ENCODE assay signal across 26 cellular contexts in the genomic region with DNA sequence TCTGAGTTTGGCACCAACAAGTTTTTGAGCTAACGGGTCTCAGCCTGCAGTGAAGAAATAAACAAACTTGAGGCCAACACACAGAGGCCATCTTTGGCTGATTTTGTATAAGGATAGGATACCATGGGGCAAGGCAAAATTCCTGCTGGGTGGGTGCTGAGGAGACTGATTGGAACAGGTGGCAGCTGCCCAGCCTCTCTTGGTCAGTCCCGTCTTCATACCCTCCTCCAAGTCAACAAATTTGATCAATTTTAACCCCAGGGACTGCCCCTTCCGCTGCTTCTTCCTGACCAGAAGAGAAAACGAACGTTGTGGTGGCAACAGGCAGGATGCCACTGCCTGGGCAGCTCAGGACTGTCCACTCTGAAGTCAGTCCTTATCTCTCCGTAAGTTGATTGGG.
DNase-seq lines count a peak whose midpoint lies in the region; ATAC-seq, FAIRE-seq and TF ChIP-seq lines count a peak whose summit lies in the region.
"Had no signal": no experiment of that assay in that cellular context is flagged by ENCODE, and none has a peak within 500 bp of the region (broad histone marks: within the 10 kb centered on the region; RNA-seq: fewer than 3 reads in every experiment).

No MANE protein-coding gene starts in this region.

- H3F3A ChIP-seq in SK-N-SH (replicated peaks; ENCODE audit: insufficient read depth) = no peaks in the 10 kb centered on the region

- no peak for ATAC-seq in SK-N-SH treated with all-trans-retinoic acid at 6 μM for 48 hours
- ATAC-seq in gastrocnemius medialis = no peak
- ATAC-seq in pancreas = no peak
- no peak for ATAC-seq in HG02759 (IDR thresholded peaks at IDR 0.05; ENCODE audit: unreplicated experiment)
- ATAC-seq: CD8-positive, alpha-beta T cell had no signal

- CTCF ChIA-PET in SK-N-SH (lab: Yijun Ruan, JAX) = interaction anchor here (1.1 to 1.3 kb wide), 2 partner anchors 68 to 98 kb away, joined by 3 to 6 read pairs; no protein-coding TSS in a partner anchor

- H3K79me2 ChIP-seq in SK-N-SH (ENCODE audit: insufficient read depth) = no peaks in the 10 kb centered on the region

- no peak overlapping the region for H3K27ac ChIP-seq in SK-N-SH (ENCODE audit: low read depth in 2 of 2, low read length in 1 of 2)
- no peak overlapping the region for H3K27ac ChIP-seq in gastrocnemius medialis
- H3K27ac ChIP-seq in pancreas = no peak overlapping the region
- H3K27ac ChIP-seq: 22Rv1, GM23248 had no signal

- intact Hi-C loops in gastrocnemius medialis (cut with DNase I; ENCODE audit: low total_unique reads) = no loop called here
- intact Hi-C loops in pancreas (cut with DNase I) = no loop called here

- DNase-seq in SK-N-SH = no peak
- DNase-seq in RCC 7860 (ENCODE audit: low spot score) = peak; percentile 75
- DNase-seq in myocyte (ENCODE audit: low read depth) = peak; percentile 32
- DNase-seq in gastrocnemius medialis = no peak
- no peak for DNase-seq in pancreas
- DNase-seq in activated CD4-positive, CD25-positive, alpha-beta regulatory T cell treated with anti-CD3 and anti-CD28 coated beads, Interleukin-2, amount 50 U/mL, for 72 hours = no peak
- DNase-seq: ACHN; C1 segment of cervical spinal cord; Calu3; CD8-positive, alpha-beta T cell; GDM1; GM23248; HCEC 1CT; KG1; NCI-H1417; NCI-H1694 treated with DMSO at 0.1 percent for 48 hours; NCI-H2081 treated with DMSO at 0.1 percent for 48 hours; NCI-H2171 treated with DMSO at 0.1 percent for 48 hours; NCI-H524 treated with DMSO at 0.1 percent for 48 hours; NCI-H82; SHP77 had no signal

- WGBS in SK-N-SH (ENCODE audit: low lambda C conversion rate) = 85% methylated on average over 6 of the region's 6 CpGs
- WGBS in pancreas, 2 donors = 71 to 85% methylated on average over 6 of the region's 6 CpGs

- no peak for FAIRE-seq in RCC 7860 (lab: Jason Lieb, UNC)
- no peak for FAIRE-seq in pancreas (lab: Jason Lieb, UNC)
- FAIRE-seq: GM18507, HTR-8/SVneo had no signal

- H3K4me3 ChIP-seq in SK-N-SH (ENCODE audit: low read depth in 2 of 2, low read length in 1 of 2) = no peak overlapping the region
- H3K4me3 ChIP-seq in gastrocnemius medialis = no peak overlapping the region
- H3K4me3 ChIP-seq in pancreas = no peak overlapping the region
- H3K4me3 ChIP-seq: GM23248 had no signal

- H3K9me3 ChIP-seq in SK-N-SH (no peaks in the 10 kb centered on the region), gastrocnemius medialis (no peaks in the 10 kb centered on the region), pancreas (no peaks in the 10 kb centered on the region)

- no peak overlapping the region for H3K4me2 ChIP-seq in SK-N-SH

- in situ Hi-C loops in gastrocnemius medialis (cut with MboI; ENCODE audit: low sequenced_read_pairs in 4 of 4) = no loop called here

- H3K27me3 ChIP-seq in SK-N-SH (ENCODE audit: insufficient read depth) (no peaks in the 10 kb centered on the region), gastrocnemius medialis (peaks cover 0 to 4% (median 0%) of the 10 kb centered on the region in 3 donors), pancreas (no peaks in the 10 kb centered on the region)

- TF ChIP-seq EP300 in SK-N-SH (IDR thresholded peaks at IDR 0.05; ENCODE audit: borderline replicate concordance in 1 of 2, low read depth in 1 of 2, low read length in 1 of 2) = no peak

- H3K4me1 ChIP-seq in SK-N-SH (ENCODE audit: control insufficient read depth in 1 of 2, insufficient read depth in 2 of 2, low read depth in 1 of 2, low read length in 1 of 2) (peaks cover 0 to 4% of the 10 kb centered on the region in 2 experiments; a peak in 1 of 4 replicates), gastrocnemius medialis (no peaks in the 10 kb centered on the region), pancreas (peaks cover 0 to 10% (median 7%) of the 10 kb centered on the region in 3 donors)

- TF ChIP-seq RAD21 in SK-N-SH (IDR thresholded peaks at IDR 0.05; ENCODE audit: low read length) = no peak

- H3K9ac ChIP-seq in SK-N-SH = no peak overlapping the region
- H3K9ac ChIP-seq: GM23248 had no signal

- H3K36me3 ChIP-seq in SK-N-SH (replicated peaks in 1 of 2; ENCODE audit: control insufficient read depth in 1 of 2, insufficient read depth in 2 of 2, low read length in 1 of 2) (no peaks in the 10 kb centered on the region), gastrocnemius medialis (no peaks in the 10 kb centered on the region), pancreas (no peaks in the 10 kb centered on the region)

- no peaks in the 10 kb centered on the region for H3K9me2 ChIP-seq in SK-N-SH

- no peak for TF ChIP-seq POLR2A in gastrocnemius medialis (IDR thresholded peaks at IDR 0.05)

- no peaks in the 10 kb centered on the region for H4K20me1 ChIP-seq in SK-N-SH (ENCODE audit: insufficient read depth)

- no peak for TF ChIP-seq CTCF in SK-N-SH (IDR thresholded peaks at IDR 0.05)
- TF ChIP-seq CTCF in gastrocnemius medialis (IDR thresholded peaks at IDR 0.05 in 4 of 5, conservative IDR thresholded peaks at IDR 0.05 in 1 of 5) = no peak
- TF ChIP-seq CTCF in pancreas (IDR thresholded peaks at IDR 0.05) = no peak

- POLR2A ChIA-PET in SK-N-SH (lab: Yijun Ruan, JAX) = no interaction called here

- 0 out of 2 replicates have a peak overlapping the region, but pooled peaks have one; percentile 43 for H2AFZ ChIP-seq in SK-N-SH (ENCODE audit: low read depth)
- H2AFZ ChIP-seq: GM23248 had no signal

TF ChIP-seq in SK-N-SH, 30 proteins besides CTCF, POLR2A, EP300 and RAD21 (continues in another document):
- no peak for TF ChIP-seq FOSL2 (IDR thresholded peaks at IDR 0.05; ENCODE audit: borderline replicate concordance, low read depth)
- TF ChIP-seq RFX5 (IDR thresholded peaks at IDR 0.05; ENCODE audit: low read length) = no peak
- TF ChIP-seq JUND (IDR thresholded peaks at IDR 0.05) = no peak
- TF ChIP-seq, protein P1, sequence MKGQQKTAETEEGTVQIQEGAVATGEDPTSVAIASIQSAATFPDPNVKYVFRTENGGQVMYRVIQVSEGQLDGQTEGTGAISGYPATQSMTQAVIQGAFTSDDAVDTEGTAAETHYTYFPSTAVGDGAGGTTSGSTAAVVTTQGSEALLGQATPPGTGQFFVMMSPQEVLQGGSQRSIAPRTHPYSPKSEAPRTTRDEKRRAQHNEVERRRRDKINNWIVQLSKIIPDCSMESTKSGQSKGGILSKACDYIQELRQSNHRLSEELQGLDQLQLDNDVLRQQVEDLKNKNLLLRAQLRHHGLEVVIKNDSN (IDR thresholded peaks at IDR 0.05; ENCODE audit: borderline replicate concordance, low read depth) = no peak
- TF ChIP-seq, protein P2, sequence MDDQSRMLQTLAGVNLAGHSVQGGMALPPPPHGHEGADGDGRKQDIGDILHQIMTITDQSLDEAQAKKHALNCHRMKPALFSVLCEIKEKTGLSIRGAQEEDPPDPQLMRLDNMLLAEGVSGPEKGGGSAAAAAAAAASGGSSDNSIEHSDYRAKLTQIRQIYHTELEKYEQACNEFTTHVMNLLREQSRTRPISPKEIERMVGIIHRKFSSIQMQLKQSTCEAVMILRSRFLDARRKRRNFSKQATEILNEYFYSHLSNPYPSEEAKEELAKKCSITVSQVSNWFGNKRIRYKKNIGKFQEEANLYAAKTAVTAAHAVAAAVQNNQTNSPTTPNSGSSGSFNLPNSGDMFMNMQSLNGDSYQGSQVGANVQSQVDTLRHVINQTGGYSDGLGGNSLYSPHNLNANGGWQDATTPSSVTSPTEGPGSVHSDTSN (IDR thresholded peaks at IDR 0.05) = no peak
- TF ChIP-seq TEAD4 (IDR thresholded peaks at IDR 0.05; ENCODE audit: borderline replicate concordance, insufficient read depth) = no peak

TF ChIP-seq in SK-N-SH treated with all-trans-retinoic acid at 6 μM for 48 hours, 23 proteins besides CTCF, POLR2A, EP300 and RAD21:
- TF ChIP-seq TOX (CRISPR knock-in tag; IDR thresholded peaks at IDR 0.05; ENCODE audit: borderline replicate concordance) = no peak

Comparison
In these comparisons a context has a peak if more than half of its experiments do, and no peak if none do; other contexts are left out.
1. DNase-seq: peak in RCC 7860 (single experiment) and myocyte (single experiment); none in SK-N-SH (single experiment), gastrocnemius medialis (0 of 2), pancreas (0 of 6) and activated CD4-positive, CD25-positive, alpha-beta regulatory T cell treated with anti-CD3 and anti-CD28 coated beads, Interleukin-2, amount 50 U/mL, for 72 hours (single experiment).